ENCODE assay signal across 22 cellular contexts in the genomic region with DNA sequence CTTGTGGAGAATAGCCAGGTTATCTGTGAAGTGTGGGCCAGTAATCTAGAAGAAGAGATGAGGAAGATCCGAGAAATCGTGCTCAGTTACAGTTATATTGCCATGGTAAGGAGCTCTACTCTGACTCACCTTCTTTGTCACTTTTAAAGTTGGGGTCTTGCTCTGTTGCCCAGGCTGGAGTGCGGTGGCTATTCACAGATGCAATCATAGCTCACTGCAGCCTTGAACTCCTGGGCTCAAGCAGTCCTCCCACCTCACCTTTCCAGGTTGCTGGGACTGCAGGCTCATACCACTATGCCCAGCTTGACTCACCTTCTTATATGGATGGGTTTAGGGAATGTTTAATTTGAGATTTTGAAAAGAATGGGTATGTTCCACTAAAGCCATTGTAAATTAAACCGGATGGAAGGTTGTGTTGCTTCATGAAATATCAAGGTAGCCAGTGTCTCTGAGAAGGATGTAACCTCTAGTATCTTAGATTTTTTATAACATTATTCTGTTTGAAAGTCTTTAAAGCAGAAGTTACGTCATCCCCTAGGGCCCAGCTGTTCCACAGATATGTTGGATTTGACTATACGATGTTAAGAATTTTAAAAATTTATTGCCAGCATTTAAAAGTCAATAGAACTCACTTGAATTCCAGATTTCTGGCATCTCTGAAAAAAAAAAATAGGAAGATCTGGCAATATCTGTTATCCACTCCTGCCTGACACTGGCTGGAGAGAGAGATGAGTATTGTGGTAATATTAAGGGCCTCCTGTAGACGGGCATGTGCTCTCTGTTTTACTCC. TPM values are rescaled to one million over a fixed set of nuclear protein-coding genes. Genes with fewer than 3 reads are reported as not detected.
DNase-seq lines count a peak whose midpoint lies in the region; ATAC-seq lines count a peak whose summit lies in the region.
"Had no signal": no experiment of that assay in that cellular context is flagged by ENCODE, and none has a peak within 500 bp of the region (broad histone marks: within the 10 kb centered on the region; RNA-seq: fewer than 3 reads in every experiment).

No MANE protein-coding gene starts in this region.

- no peaks in the 10 kb centered on the region for H3K9me3 ChIP-seq in CD4-positive, alpha-beta memory T cell (ENCODE audit: control insufficient read depth in 1 of 2, low read length in 2 of 2)
- no peaks in the 10 kb centered on the region for H3K9me3 ChIP-seq in T-helper 17 cell (ENCODE audit: control insufficient read depth, low read length, poor library complexity, severe bottlenecking)
- no peaks in the 10 kb centered on the region for H3K9me3 ChIP-seq in naive thymus-derived CD4-positive, alpha-beta T cell (ENCODE audit: control insufficient read depth in 2 of 3, low read length in 3 of 3)
- H3K9me3 ChIP-seq: A549, gastrocnemius medialis, thoracic aorta had no signal

- no peak overlapping the region for H3K4me3 ChIP-seq in CD4-positive, alpha-beta memory T cell (ENCODE audit: low read length in 2 of 2)
- H3K4me3 ChIP-seq in naive thymus-derived CD4-positive, alpha-beta T cell (ENCODE audit: low read length), result no peak overlapping the region
- H3K4me3 ChIP-seq: A549, gastrocnemius medialis, lung had no signal

- peaks cover 29% of the 10 kb centered on the region for H3K36me3 ChIP-seq in CD4-positive, alpha-beta memory T cell (ENCODE audit: insufficient read depth, low read length)
- H3K36me3 ChIP-seq in naive thymus-derived CD4-positive, alpha-beta T cell (ENCODE audit: control insufficient read depth in 2 of 3, insufficient read depth in 3 of 3, low read length in 3 of 3), result peaks cover 0 to 39% (median 6%) of the 10 kb centered on the region in 3 experiments

- no peak overlapping the region for H3K4me3 Mint-ChIP-seq in activated CD4-positive, alpha-beta T cell treated with anti-CD3 and anti-CD28 coated beads, Interleukin-2, amount 10 ng/mL, durations not matched to agents 24 days and 14 days
- H3K4me3 Mint-ChIP-seq in CD4-positive, alpha-beta memory T cell, result peak overlapping the region in 2 of 8 donors; percentile 51 to 52
- no peak overlapping the region for H3K4me3 Mint-ChIP-seq in T-helper 17 cell
- H3K4me3 Mint-ChIP-seq in naive thymus-derived CD4-positive, alpha-beta T cell, result peak overlapping the region in 4 of 10 donors; percentile 13 to 92 (median 54)
- no peak overlapping the region for H3K4me3 Mint-ChIP-seq in activated T-helper 2 cell treated with anti-CD3 and anti-CD28 coated beads, Interferon-gamma antibody, Interleukin-2, Interleukin-4, amounts not matched to agents 10 μg/mL and 5 μg/mL and 100 μg/mL, durations not matched to agents 14 hours and 24 hours and 36 hours (ENCODE audit: low read depth)

- no peaks in the 10 kb centered on the region for H3K27me3 Mint-ChIP-seq in activated CD4-positive, alpha-beta T cell treated with anti-CD3 and anti-CD28 coated beads, Interleukin-2, amount 10 ng/mL, durations not matched to agents 24 days and 14 days
- no peaks in the 10 kb centered on the region for H3K27me3 Mint-ChIP-seq in CD4-positive, alpha-beta memory T cell
- no peaks in the 10 kb centered on the region for H3K27me3 Mint-ChIP-seq in T-helper 17 cell
- no peaks in the 10 kb centered on the region for H3K27me3 Mint-ChIP-seq in naive thymus-derived CD4-positive, alpha-beta T cell
- no peaks in the 10 kb centered on the region for H3K27me3 Mint-ChIP-seq in activated T-helper 2 cell treated with anti-CD3 and anti-CD28 coated beads, Interferon-gamma antibody, Interleukin-2, Interleukin-4, amounts not matched to agents 10 μg/mL and 5 μg/mL and 100 μg/mL, durations not matched to agents 14 hours and 24 hours and 36 hours (ENCODE audit: low read depth)

- H3K4me1 Mint-ChIP-seq in activated CD4-positive, alpha-beta T cell treated with anti-CD3 and anti-CD28 coated beads, Interleukin-2, amount 10 ng/mL, durations not matched to agents 24 days and 14 days, result peaks cover 47% of the 10 kb centered on the region
- peaks cover 36 to 70% (median 47%) of the 10 kb centered on the region in 4 donors for H3K4me1 Mint-ChIP-seq in CD4-positive, alpha-beta memory T cell
- H3K4me1 Mint-ChIP-seq in T-helper 17 cell, result peaks cover 45% of the 10 kb centered on the region
- H3K4me1 Mint-ChIP-seq in naive thymus-derived CD4-positive, alpha-beta T cell, result peaks cover 40 to 67% (median 61%) of the 10 kb centered on the region in 7 donors
- H3K4me1 Mint-ChIP-seq in activated T-helper 2 cell treated with anti-CD3 and anti-CD28 coated beads, Interferon-gamma antibody, Interleukin-2, Interleukin-4, amounts not matched to agents 10 μg/mL and 5 μg/mL and 100 μg/mL, durations not matched to agents 14 hours and 24 hours and 36 hours (ENCODE audit: low read depth), result peaks cover 38% of the 10 kb centered on the region

- no peak overlapping the region for H3K27ac ChIP-seq in CD4-positive, alpha-beta memory T cell (ENCODE audit: low read depth, low read length)
- peak overlapping the region; percentile 3 for H3K27ac ChIP-seq in naive thymus-derived CD4-positive, alpha-beta T cell (ENCODE audit: low read depth, low read length)
- H3K27ac ChIP-seq: A549, C4-2B, HL-60, thoracic aorta had no signal

- peaks cover 50% of the 10 kb centered on the region for H3K36me3 Mint-ChIP-seq in activated CD4-positive, alpha-beta T cell treated with anti-CD3 and anti-CD28 coated beads, Interleukin-2, amount 10 ng/mL, durations not matched to agents 24 days and 14 days (ENCODE audit: low read depth)
- peaks cover 41 to 60% of the 10 kb centered on the region in 2 donors for H3K36me3 Mint-ChIP-seq in CD4-positive, alpha-beta memory T cell
- H3K36me3 Mint-ChIP-seq in T-helper 17 cell (ENCODE audit: low read depth), result peaks cover 8% of the 10 kb centered on the region
- H3K36me3 Mint-ChIP-seq in naive thymus-derived CD4-positive, alpha-beta T cell, result peaks cover 3 to 42% (median 21%) of the 10 kb centered on the region in 5 donors
- H3K36me3 Mint-ChIP-seq in activated T-helper 2 cell treated with anti-CD3 and anti-CD28 coated beads, Interferon-gamma antibody, Interleukin-2, Interleukin-4, amounts not matched to agents 10 μg/mL and 5 μg/mL and 100 μg/mL, durations not matched to agents 14 hours and 24 hours and 36 hours (ENCODE audit: low read depth), result peaks cover 64% of the 10 kb centered on the region

- intact Hi-C loops in activated CD4-positive, alpha-beta T cell treated with anti-CD3 and anti-CD28 coated beads, Interleukin-2, amount 10 ng/mL, durations not matched to agents 24 days and 14 days (cut with micrococcal nuclease), result no loop called here
- intact Hi-C loops in CD4-positive, alpha-beta memory T cell (cut with micrococcal nuclease), result no loop called here
- intact Hi-C loops in naive thymus-derived CD4-positive, alpha-beta T cell (cut with micrococcal nuclease), result no loop called here
- intact Hi-C loops in activated T-helper 2 cell treated with anti-CD3 and anti-CD28 coated beads, Interferon-gamma antibody, Interleukin-2, Interleukin-4, amounts not matched to agents 10 μg/mL and 5 μg/mL and 100 μg/mL, durations not matched to agents 14 hours and 24 hours and 36 hours (cut with micrococcal nuclease), result no loop called here
- intact Hi-C loops in cardiac septum (cut with DNase I), result no loop called here

- peaks cover 38% of the 10 kb centered on the region for H3K4me1 ChIP-seq in CD4-positive, alpha-beta memory T cell (ENCODE audit: insufficient read depth, low read length)
- H3K4me1 ChIP-seq in naive thymus-derived CD4-positive, alpha-beta T cell (ENCODE audit: control insufficient read depth in 2 of 2, insufficient read depth in 2 of 2, low read length in 2 of 2), result peaks cover 20 to 33% of the 10 kb centered on the region in 2 donors

- CTCF ChIA-PET in CD4-positive, alpha-beta memory T cell (lab: Charles Lee; ENCODE audit: partially characterized antibody), result interaction anchor here (1.3 to 2.1 kb wide), 2 partner anchors 13 to 213 kb away, joined by 3 to 5 read pairs; no protein-coding TSS in a partner anchor
- CTCF ChIA-PET in naive thymus-derived CD4-positive, alpha-beta T cell (lab: Charles Lee), result no interaction called here

- no peaks in the 10 kb centered on the region for H3K9me3 Mint-ChIP-seq in activated CD4-positive, alpha-beta T cell treated with anti-CD3 and anti-CD28 coated beads, Interleukin-2, amount 10 ng/mL, durations not matched to agents 24 days and 14 days
- H3K9me3 Mint-ChIP-seq in CD4-positive, alpha-beta memory T cell, result no peaks in the 10 kb centered on the region
- peaks cover 0 to 2% (median 0%) of the 10 kb centered on the region in 11 donors for H3K9me3 Mint-ChIP-seq in naive thymus-derived CD4-positive, alpha-beta T cell
- no peaks in the 10 kb centered on the region for H3K9me3 Mint-ChIP-seq in activated T-helper 2 cell treated with anti-CD3 and anti-CD28 coated beads, Interferon-gamma antibody, Interleukin-2, Interleukin-4, amounts not matched to agents 10 μg/mL and 5 μg/mL and 100 μg/mL, durations not matched to agents 14 hours and 24 hours and 36 hours
- H3K9me3 Mint-ChIP-seq: T-helper 2 cell treated with Interferon-gamma antibody and Interleukin-4, amounts not matched to agents 5 μg/mL and 100 μg/mL, for 36 hours had no signal

- no peaks in the 10 kb centered on the region for H3K27me3 ChIP-seq in CD4-positive, alpha-beta memory T cell (ENCODE audit: insufficient read depth, low read length)
- no peaks in the 10 kb centered on the region for H3K27me3 ChIP-seq in naive thymus-derived CD4-positive, alpha-beta T cell (ENCODE audit: control insufficient read depth in 2 of 2, insufficient read depth in 2 of 2, low read length in 2 of 2)
- H3K27me3 ChIP-seq: gastrocnemius medialis had no signal

- POLR2A ChIA-PET in CD4-positive, alpha-beta memory T cell (lab: Charles Lee; ENCODE audit: partially characterized antibody), result interaction anchor here (0.8 kb wide), 1 partner anchor 106 kb away, joined by 3 read pairs; no protein-coding TSS in a partner anchor
- POLR2A ChIA-PET in naive thymus-derived CD4-positive, alpha-beta T cell (lab: Charles Lee), result interaction anchor here (0.7 kb wide), 3 partner anchors 11 to 77 kb away, joined by 3 to 7 read pairs (median 5); a partner anchor contains a TSS

- H3K27ac Mint-ChIP-seq in activated CD4-positive, alpha-beta T cell treated with anti-CD3 and anti-CD28 coated beads, Interleukin-2, amount 10 ng/mL, durations not matched to agents 24 days and 14 days, result peak overlapping the region; percentile 25
- H3K27ac Mint-ChIP-seq in CD4-positive, alpha-beta memory T cell, result peak overlapping the region in 4 of 7 donors; percentile 23 to 77 (median 66)
- peak overlapping the region; percentile 81 for H3K27ac Mint-ChIP-seq in T-helper 17 cell
- H3K27ac Mint-ChIP-seq in naive thymus-derived CD4-positive, alpha-beta T cell, result peak overlapping the region in 5 of 9 donors; percentile 36 to 99 (median 62)
- H3K27ac Mint-ChIP-seq in activated T-helper 2 cell treated with anti-CD3 and anti-CD28 coated beads, Interferon-gamma antibody, Interleukin-2, Interleukin-4, amounts not matched to agents 10 μg/mL and 5 μg/mL and 100 μg/mL, durations not matched to agents 14 hours and 24 hours and 36 hours, result no peak overlapping the region

- DNase-seq in activated CD4-positive, alpha-beta T cell treated with anti-CD3 and anti-CD28 coated beads, Interleukin-2, amount 10 ng/mL, durations not matched to agents 24 days and 14 days, result no peak
- no peak for DNase-seq in activated CD4-positive, alpha-beta T cell treated with anti-CD3 and anti-CD28 coated beads for 48 hours
- DNase-seq in CD4-positive, alpha-beta memory T cell, result no peak
- DNase-seq in T-helper 17 cell, result no peak
- DNase-seq in naive thymus-derived CD4-positive, alpha-beta T cell, result no peak
- DNase-seq in stimulated activated CD4-positive, alpha-beta T cell treated with anti-CD3 and anti-CD28 coated beads, Interleukin-4, amount 100 ng/mL, for 24 hours, result no peak
- no peak for DNase-seq in activated T-helper 2 cell treated with anti-CD3 and anti-CD28 coated beads, Interferon-gamma antibody, Interleukin-2, Interleukin-4, amounts not matched to agents 10 μg/mL and 5 μg/mL and 100 μg/mL, durations not matched to agents 14 hours and 24 hours and 36 hours (ENCODE audit: low spot score)
- no peak for DNase-seq in cardiac septum (ENCODE audit: low spot score)
- DNase-seq: activated CD4-positive, CD25-positive, alpha-beta regulatory T cell; activated gamma-delta T cell; DMS 273 treated with DMSO at 0.1 percent for 48 hours; gastrocnemius medialis; GDM1; NCI-H1930; NCI-H446; retina had no signal

- ATAC-seq in T-helper 17 cell, result no peak
- no peak for ATAC-seq in naive thymus-derived CD4-positive, alpha-beta T cell
- ATAC-seq: A549, gastrocnemius medialis had no signal

RNA-seq across cellular contexts. Expression of a gene that starts 5.1 kb away (rescaled TPM):
- 52.7 and 57.4 TPM in 2 replicates for total RNA-seq in activated CD4-positive, alpha-beta T cell treated with anti-CD3 and anti-CD28 coated beads, Interleukin-2, amount 10 ng/mL, durations not matched to agents 24 days and 14 days
- total RNA-seq in CD4-positive, alpha-beta memory T cell, result 100 to 1,000 TPM; 110 to 115 TPM
- polyA plus RNA-seq in CD4-positive, alpha-beta memory T cell, result 100 to 1,000 TPM; 164 to 243 TPM
- total RNA-seq in T-helper 17 cell, result 100 to 1,000 TPM; 109 to 111 TPM
- 100 to 1,000 TPM in 3 of 5 experiments, 10 to 100 TPM in 2; 79.8 to 105 (median 101) TPM for total RNA-seq in naive thymus-derived CD4-positive, alpha-beta T cell
- 100 to 1,000 TPM; 182 to 198 TPM for polyA plus RNA-seq in naive thymus-derived CD4-positive, alpha-beta T cell
- total RNA-seq in activated T-helper 2 cell treated with anti-CD3 and anti-CD28 coated beads, Interferon-gamma antibody, Interleukin-2, Interleukin-4, amounts not matched to agents 10 μg/mL and 5 μg/mL and 100 μg/mL, durations not matched to agents 14 hours and 24 hours and 36 hours, result 57.6 and 60.2 TPM in 2 replicates
- 22.5 TPM for total RNA-seq in cardiac septum

RNA-seq across cellular contexts. Expression of a gene that starts 13.1 kb away (rescaled TPM):
- total RNA-seq in activated CD4-positive, alpha-beta T cell treated with anti-CD3 and anti-CD28 coated beads, Interleukin-2, amount 10 ng/mL, durations not matched to agents 24 days and 14 days, result not detected in 2 replicates
- total RNA-seq in CD4-positive, alpha-beta memory T cell, result under 1 TPM in 1 of 2 experiments, not detected in 1; 0.47 TPM
- 1 to 10 TPM in 1 of 2 donors, not detected in 1; 1.7 TPM for polyA plus RNA-seq in CD4-positive, alpha-beta memory T cell
- total RNA-seq in T-helper 17 cell (10 to 100 TPM in 1 of 2 donors, 1 to 10 TPM in 1; 1.1 to 36.8 TPM), cardiac septum (10.1 TPM)
- total RNA-seq in naive thymus-derived CD4-positive, alpha-beta T cell, result 1 to 10 TPM in 1 of 5 experiments, under 1 TPM in 1, not detected in 3; 0.49 to 1.9 TPM
- under 1 TPM; 0.30 to 0.32 TPM for polyA plus RNA-seq in naive thymus-derived CD4-positive, alpha-beta T cell
- not detected in 2 replicates for total RNA-seq in activated T-helper 2 cell treated with anti-CD3 and anti-CD28 coated beads, Interferon-gamma antibody, Interleukin-2, Interleukin-4, amounts not matched to agents 10 μg/mL and 5 μg/mL and 100 μg/mL, durations not matched to agents 14 hours and 24 hours and 36 hours
